10 cellular contexts compared by ENCODE assay signal in the genomic region with DNA sequence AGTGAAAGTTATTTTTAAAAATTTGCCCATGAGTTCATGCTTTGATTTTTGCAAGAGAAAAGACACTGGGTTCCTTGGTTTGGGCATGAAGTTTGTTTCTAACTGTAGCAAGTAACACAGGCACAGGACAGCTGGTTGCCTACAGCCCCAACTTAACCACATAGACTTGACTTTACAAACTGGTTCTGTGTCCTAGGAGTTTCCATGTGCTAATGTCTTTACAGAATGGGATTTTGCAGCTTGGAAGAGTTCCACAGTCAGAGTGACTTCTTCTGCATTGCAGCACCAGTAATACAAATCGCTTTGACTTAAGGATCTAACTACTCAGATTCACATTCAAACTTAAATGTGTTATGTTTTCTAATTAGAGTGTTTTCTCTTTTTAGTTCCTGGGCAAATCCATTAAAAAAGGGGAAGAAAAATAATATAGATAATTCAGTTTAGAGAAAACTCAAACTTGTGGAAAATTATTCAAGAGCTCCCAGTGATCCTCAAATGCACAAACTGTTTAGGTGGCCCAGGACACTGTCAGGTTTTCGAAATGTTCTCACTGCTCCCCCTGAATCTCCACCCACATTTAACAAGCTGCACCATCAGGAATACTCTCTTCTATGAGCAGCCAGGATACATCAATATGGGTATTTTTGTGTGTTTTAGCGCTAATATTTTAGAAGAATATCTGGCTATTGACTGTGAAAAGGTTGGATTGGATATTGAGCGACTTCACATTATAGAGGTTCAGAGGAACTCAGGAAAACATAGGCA. TPM values are rescaled to one million over a fixed set of nuclear protein-coding genes. Genes with fewer than 3 reads are reported as not detected.
DNase-seq lines count a peak whose midpoint lies in the region; ATAC-seq and TF ChIP-seq lines count a peak whose summit lies in the region.
"Had no signal": no experiment of that assay in that cellular context is flagged by ENCODE, and none has a peak within 500 bp of the region (broad histone marks: within the 10 kb centered on the region; RNA-seq: fewer than 3 reads in every experiment).

No MANE protein-coding gene starts in this region.

- H3K79me2 ChIP-seq in fibroblast of lung (ENCODE audit: control insufficient read depth, insufficient read depth, low read length) = no peaks in the 10 kb centered on the region

- peak overlapping the region; percentile 81 for H3K4me3 ChIP-seq in right cardiac atrium (ENCODE audit: low read length)
- H3K4me3 ChIP-seq in RWPE2 (ENCODE audit: severe bottlenecking) = no peak overlapping the region
- H3K4me3 ChIP-seq in fibroblast of lung (replicated peaks in 1 of 4; ENCODE audit: control extremely low read depth in 1 of 4, insufficient read depth in 1 of 4, low read depth in 3 of 4, low read length in 4 of 4) = peak overlapping the region in 2 of 4 experiments; percentile 58 to 90

- intact Hi-C loops in right cardiac atrium (cut with DNase I) (no loop called here), cardiac septum (cut with DNase I) (loop anchor here (2.0 to 10.0 kb wide), 2 partner anchors 29 to 1273 kb away; a partner anchor contains a TSS)

- H3K36me3 ChIP-seq in RWPE2 (ENCODE audit: low read depth) (no peaks in the 10 kb centered on the region), fibroblast of lung (ENCODE audit: control insufficient read depth, insufficient read depth, low read length) (no peaks in the 10 kb centered on the region)

- H2AFZ ChIP-seq in fibroblast of lung (ENCODE audit: low read length) = peak overlapping the region; percentile 5

- DNase-seq in right cardiac atrium = no peak
- no peak for DNase-seq in cardiac septum (ENCODE audit: low spot score)
- no peak for DNase-seq in RWPE2 (ENCODE audit: low spot score)
- peak; percentile 6 to 50 for DNase-seq in fibroblast of lung (ENCODE audit: low read depth in 2 of 2)
- DNase-seq in amniotic stem cell (lab: John Stamatoyannopoulos, UW) = no peak
- no peak for DNase-seq in stimulated activated CD4-positive, alpha-beta T cell treated with anti-CD3 and anti-CD28 coated beads, Interleukin-1b, Interleukin-23, amount 100 ng/mL, for 48 hours
- DNase-seq in iPS-NIHi11 (ENCODE audit: low spot score) = no peak

- H3K9ac ChIP-seq in fibroblast of lung (ENCODE audit: insufficient read depth, low read length) = no peak overlapping the region

- peak overlapping the region; percentile 68 for H3K4me2 ChIP-seq in fibroblast of lung (ENCODE audit: extremely low read depth, insufficient read depth, low read length)

- H3K9me3 ChIP-seq in right cardiac atrium (ENCODE audit: control insufficient read depth, low read length) (no peaks in the 10 kb centered on the region), RWPE2 (ENCODE audit: severe bottlenecking) (no peaks in the 10 kb centered on the region), fibroblast of lung (ENCODE audit: control insufficient read depth, insufficient read depth, low read depth, low read length) (no peaks in the 10 kb centered on the region)

- 82% methylated on average over 4 of the region's 4 CpGs for WGBS in right cardiac atrium

- peaks cover 8% of the 10 kb centered on the region for H3K4me1 ChIP-seq in right cardiac atrium (ENCODE audit: control insufficient read depth, insufficient read depth, low read length)
- peaks cover 5% of the 10 kb centered on the region for H3K4me1 ChIP-seq in RWPE2 (ENCODE audit: insufficient read depth, poor library complexity, severe bottlenecking)
- no peaks in the 10 kb centered on the region for H3K4me1 ChIP-seq in fibroblast of lung (ENCODE audit: control insufficient read depth, extremely low read depth, insufficient read depth, low read length)

- H3K27me3 ChIP-seq in right cardiac atrium (ENCODE audit: control insufficient read depth, insufficient read depth) (no peaks in the 10 kb centered on the region), RWPE2 (ENCODE audit: insufficient read depth, poor library complexity, severe bottlenecking) (no peaks in the 10 kb centered on the region), fibroblast of lung (ENCODE audit: control insufficient read depth, insufficient read depth, low read length) (no peaks in the 10 kb centered on the region)

- ATAC-seq in right cardiac atrium (no peak), RWPE2 (ENCODE audit: low read depth) (no peak), GM19328 (IDR thresholded peaks at IDR 0.05; ENCODE audit: unreplicated experiment) (no peak)

- H3K27ac ChIP-seq in right cardiac atrium (ENCODE audit: low read length) (no peak overlapping the region), RWPE2 (ENCODE audit: poor library complexity, severe bottlenecking) (peak overlapping the region; percentile 92), fibroblast of lung (ENCODE audit: insufficient read depth, low read length) (peak overlapping the region; percentile 94)

- no peaks in the 10 kb centered on the region for H4K20me1 ChIP-seq in fibroblast of lung (ENCODE audit: control insufficient read depth, extremely low read depth, insufficient read depth, low read length)

- no peak for TF ChIP-seq CTCF in RWPE2 (IDR thresholded peaks at IDR 0.05; ENCODE audit: poor library complexity, severe bottlenecking)
- TF ChIP-seq CTCF in fibroblast of lung (conservative IDR thresholded peaks at IDR 0.05 in 1 of 2, IDR thresholded peaks at IDR 0.05 in 1 of 2; ENCODE audit: low read depth in 1 of 2, low read length in 2 of 2) = no peak

RNA-seq across cellular contexts. Expression of a gene that starts 44.1 kb away (rescaled TPM):
- total RNA-seq in right cardiac atrium (not detected), cardiac septum (not detected), fibroblast of lung (not detected in 2 replicates)
- polyA plus RNA-seq in right cardiac atrium (not detected), fibroblast of lung (not detected in 2 replicates)
- not detected in 2 replicates for polyA plus RNA-seq in fibroblast of lung (2012)
- not detected in 2 replicates for polyA minus RNA-seq in fibroblast of lung (ENCODE audit: low replicate concordance)
- total RNA-seq: liver, temporal lobe had no signal
- polyA plus RNA-seq: liver had no signal

Comparison
In these comparisons a context has a peak if more than half of its experiments do, and no peak if none do; other contexts are left out.
1. DNase-seq: peak in fibroblast of lung (2 of 2); none in right cardiac atrium (0 of 3), cardiac septum (single experiment), RWPE2 (single experiment), amniotic stem cell (single experiment), stimulated activated CD4-positive, alpha-beta T cell treated with anti-CD3 and anti-CD28 coated beads, Interleukin-1b, Interleukin-23, amount 100 ng/mL, for 48 hours (single experiment) and iPS-NIHi11 (single experiment).